38 cellular contexts compared by ENCODE assay signal in the genomic region with DNA sequence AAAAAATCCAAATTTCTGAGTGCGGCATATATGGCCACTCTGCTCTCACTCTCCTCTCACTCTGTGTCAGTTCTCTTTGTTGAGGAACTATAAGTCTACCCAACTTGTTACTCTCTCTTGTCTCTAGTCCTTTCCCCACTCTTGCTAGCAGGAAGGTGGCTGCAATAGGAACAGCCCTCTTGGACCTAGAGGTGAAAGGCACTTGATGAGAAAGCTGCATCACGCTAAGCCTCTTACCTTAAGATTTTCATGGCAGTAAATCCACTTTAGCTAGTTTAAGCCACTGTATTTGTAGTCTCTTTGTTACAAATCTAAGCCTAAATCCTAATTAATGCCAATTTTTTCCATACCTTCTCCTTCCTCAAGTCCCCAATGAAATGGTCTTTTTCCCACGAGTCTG.
"Had no signal": no experiment of that assay in that cellular context is flagged by ENCODE, and none has a peak within 500 bp of the region (broad histone marks: within the 10 kb centered on the region; RNA-seq: fewer than 3 reads in every experiment).

No MANE protein-coding gene starts in this region.

- DNase-seq: activated CD4-positive, alpha-beta memory T cell treated with anti-CD3 and anti-CD28 coated beads, Interleukin-2, amount 10 ng/mL, durations not matched to agents 7 days and 5 days; activated CD4-positive, alpha-beta T cell treated with anti-CD3 and anti-CD28 coated beads for 1 hour; activated CD4-positive, alpha-beta T cell treated with anti-CD3 and anti-CD28 coated beads for 36 hours; activated CD4-positive, alpha-beta T cell treated with anti-CD3 and anti-CD28 coated beads for 48 hours; activated CD4-positive, alpha-beta T cell treated with anti-CD3 and anti-CD28 coated beads, Interleukin-2, amount 10 ng/mL, durations not matched to agents 7 days and 5 days; activated CD4-positive, alpha-beta T cell treated with anti-CD3 and anti-CD28 coated beads, Interleukin-2, amount 50 U/mL, for 48 hours; activated CD4-positive, CD25-positive, alpha-beta regulatory T cell; activated CD8-positive, alpha-beta memory T cell treated with anti-CD3 and anti-CD28 coated beads for 24 hours; activated CD8-positive, alpha-beta memory T cell treated with anti-CD3 and anti-CD28 coated beads, Interleukin-2, amount 10 ng/mL, durations not matched to agents 7 days and 5 days; activated CD8-positive, alpha-beta memory T cell treated with anti-CD3 and anti-CD28 coated beads, Interleukin-2, amount 50 U/mL, for 48 hours; activated CD8-positive, alpha-beta T cell treated with anti-CD3 and anti-CD28 coated beads, Interleukin-2, amount 10 ng/mL, durations not matched to agents 7 days and 5 days; activated effector memory CD4-positive, alpha-beta T cell treated with Interleukin-2 at 50 U/mL for 16 hours; activated gamma-delta T cell; activated naive CD4-positive, alpha-beta T cell treated with anti-CD3 and anti-CD28 coated beads, Interleukin-2, amount 10 ng/mL, durations not matched to agents 7 days and 5 days; activated naive CD4-positive, alpha-beta T cell treated with Interleukin-2 at 50 U/mL for 16 hours; activated naive CD8-positive, alpha-beta T cell treated with anti-CD3 and anti-CD28 coated beads, Interleukin-2, amount 10 ng/mL, durations not matched to agents 7 days and 5 days; activated naive CD8-positive, alpha-beta T cell treated with anti-CD3 and anti-CD28 coated beads, Interleukin-2, amount 50 U/mL, for 24 hours; activated T-cell treated with anti-CD3 and anti-CD28 coated beads, Interleukin-2, amount 50 U/mL, for 24 hours; activated T-cell treated with anti-CD3 and anti-CD28 coated beads, Interleukin-2, amount 50 U/mL, for 48 hours; amygdala; anterior cingulate cortex; caudate nucleus; cerebellar nuclear complex; T-helper 1 cell; T-helper 2 cell; T-helper 9 cell had no signal

- H3K27me3 Mint-ChIP-seq: activated CD4-positive, alpha-beta memory T cell treated with anti-CD3 and anti-CD28 coated beads, Interleukin-2, amount 10 ng/mL, durations not matched to agents 7 days and 5 days; activated CD4-positive, alpha-beta T cell treated with anti-CD3 and anti-CD28 coated beads for 36 hours; activated CD4-positive, alpha-beta T cell treated with anti-CD3 and anti-CD28 coated beads, Interleukin-2, amount 10 ng/mL, durations not matched to agents 7 days and 5 days; activated CD8-positive, alpha-beta memory T cell treated with anti-CD3 and anti-CD28 coated beads, Interleukin-2, amount 10 ng/mL, durations not matched to agents 7 days and 5 days; activated naive CD4-positive, alpha-beta T cell treated with anti-CD3 and anti-CD28 coated beads, Interleukin-2, amount 10 ng/mL, durations not matched to agents 7 days and 5 days; activated naive CD8-positive, alpha-beta T cell treated with anti-CD3 and anti-CD28 coated beads, Interleukin-2, amount 10 ng/mL, durations not matched to agents 7 days and 5 days; activated naive CD8-positive, alpha-beta T cell treated with anti-CD3 and anti-CD28 coated beads, Interleukin-2, amount 50 U/mL, for 24 hours; activated T-cell treated with anti-CD3 and anti-CD28 coated beads, Interleukin-2, amount 50 U/mL, for 24 hours; brain; central memory CD8-positive, alpha-beta T cell had no signal

- H3K4me3 Mint-ChIP-seq: activated CD4-positive, alpha-beta memory T cell treated with anti-CD3 and anti-CD28 coated beads, Interleukin-2, amount 10 ng/mL, durations not matched to agents 7 days and 5 days; activated CD4-positive, alpha-beta T cell treated with anti-CD3 and anti-CD28 coated beads for 36 hours; activated CD4-positive, alpha-beta T cell treated with anti-CD3 and anti-CD28 coated beads, Interleukin-2, amount 10 ng/mL, durations not matched to agents 7 days and 5 days; activated CD8-positive, alpha-beta memory T cell treated with anti-CD3 and anti-CD28 coated beads, Interleukin-2, amount 10 ng/mL, durations not matched to agents 7 days and 5 days; activated CD8-positive, alpha-beta T cell treated with anti-CD3 and anti-CD28 coated beads, Interleukin-2, amount 10 ng/mL, durations not matched to agents 7 days and 5 days; activated naive CD4-positive, alpha-beta T cell treated with anti-CD3 and anti-CD28 coated beads, Interleukin-2, amount 10 ng/mL, durations not matched to agents 7 days and 5 days; activated naive CD4-positive, alpha-beta T cell treated with anti-CD3 and anti-CD28 coated beads, Interleukin-2, amount 50 U/mL, for 24 hours; activated naive CD8-positive, alpha-beta T cell; activated naive CD8-positive, alpha-beta T cell treated with anti-CD3 and anti-CD28 coated beads, Interleukin-2, amount 10 ng/mL, durations not matched to agents 7 days and 5 days; activated naive CD8-positive, alpha-beta T cell treated with anti-CD3 and anti-CD28 coated beads, Interleukin-2, amount 50 U/mL, for 24 hours; activated T-cell treated with anti-CD3 and anti-CD28 coated beads, Interleukin-2, amount 50 U/mL, for 24 hours; brain; central memory CD8-positive, alpha-beta T cell; T-helper 1 cell treated with Interleukin-12 subunit alpha and Interleukin-12 subunit beta and Interleukin-4 antibody, amounts not matched to agents 30 μg/mL and 1 μg/mL, for 36 hours; T-helper 2 cell treated with Interferon-gamma antibody and Interleukin-4, amounts not matched to agents 5 μg/mL and 100 μg/mL, for 36 hours; WTC11 had no signal

- H3K27ac Mint-ChIP-seq: activated CD4-positive, alpha-beta memory T cell treated with anti-CD3 and anti-CD28 coated beads, Interleukin-2, amount 10 ng/mL, durations not matched to agents 7 days and 5 days; activated CD4-positive, alpha-beta T cell treated with anti-CD3 and anti-CD28 coated beads for 36 hours; activated CD4-positive, alpha-beta T cell treated with anti-CD3 and anti-CD28 coated beads, Interleukin-2, amount 10 ng/mL, durations not matched to agents 7 days and 5 days; activated CD8-positive, alpha-beta memory T cell treated with anti-CD3 and anti-CD28 coated beads, Interleukin-2, amount 10 ng/mL, durations not matched to agents 7 days and 5 days; activated CD8-positive, alpha-beta T cell treated with anti-CD3 and anti-CD28 coated beads, Interleukin-2, amount 10 ng/mL, durations not matched to agents 7 days and 5 days; activated naive CD4-positive, alpha-beta T cell treated with anti-CD3 and anti-CD28 coated beads, Interleukin-2, amount 10 ng/mL, durations not matched to agents 7 days and 5 days; activated naive CD4-positive, alpha-beta T cell treated with anti-CD3 and anti-CD28 coated beads, Interleukin-2, amount 50 U/mL, for 24 hours; activated naive CD8-positive, alpha-beta T cell; activated naive CD8-positive, alpha-beta T cell treated with anti-CD3 and anti-CD28 coated beads, Interleukin-2, amount 10 ng/mL, durations not matched to agents 7 days and 5 days; activated naive CD8-positive, alpha-beta T cell treated with anti-CD3 and anti-CD28 coated beads, Interleukin-2, amount 50 U/mL, for 24 hours; activated T-cell treated with anti-CD3 and anti-CD28 coated beads, Interleukin-2, amount 50 U/mL, for 24 hours; activated T-helper 2 cell treated with anti-CD3 and anti-CD28 coated beads, Interferon-gamma antibody, Interleukin-2, Interleukin-4, amounts not matched to agents 10 μg/mL and 5 μg/mL and 100 μg/mL, durations not matched to agents 14 hours and 24 hours and 36 hours; brain; T-helper 1 cell treated with Interleukin-12 subunit alpha and Interleukin-12 subunit beta and Interleukin-4 antibody, amounts not matched to agents 30 μg/mL and 1 μg/mL, for 36 hours; T-helper 2 cell treated with Interferon-gamma antibody and Interleukin-4, amounts not matched to agents 5 μg/mL and 100 μg/mL, for 36 hours; WTC11 had no signal

- ATAC-seq: activated CD4-positive, alpha-beta T cell treated with anti-CD3 and anti-CD28 coated beads for 36 hours; activated CD4-positive, CD25-positive, alpha-beta regulatory T cell treated with anti-CD3 and anti-CD28 coated beads, Interleukin-2, amount 50 U/mL, for 24 hours; activated CD8-positive, alpha-beta memory T cell treated with anti-CD3 and anti-CD28 coated beads, Interleukin-2, amount 10 ng/mL, durations not matched to agents 7 days and 5 days; activated CD8-positive, alpha-beta T cell treated with anti-CD3 and anti-CD28 coated beads, Interleukin-2, amount 10 ng/mL, durations not matched to agents 7 days and 5 days; activated naive CD8-positive, alpha-beta T cell treated with anti-CD3 and anti-CD28 coated beads, Interleukin-2, amount 50 U/mL, for 24 hours; WTC11 had no signal

- H3K9me3 ChIP-seq: ascending aorta had no signal

- H3K9me3 Mint-ChIP-seq: activated CD4-positive, alpha-beta memory T cell treated with anti-CD3 and anti-CD28 coated beads, Interleukin-2, amount 10 ng/mL, durations not matched to agents 7 days and 5 days; activated CD4-positive, alpha-beta T cell treated with anti-CD3 and anti-CD28 coated beads, Interleukin-2, amount 10 ng/mL, durations not matched to agents 7 days and 5 days; activated naive CD8-positive, alpha-beta T cell treated with anti-CD3 and anti-CD28 coated beads, Interleukin-2, amount 10 ng/mL, durations not matched to agents 7 days and 5 days; activated naive CD8-positive, alpha-beta T cell treated with anti-CD3 and anti-CD28 coated beads, Interleukin-2, amount 50 U/mL, for 24 hours; activated T-cell treated with anti-CD3 and anti-CD28 coated beads, Interleukin-2, amount 50 U/mL, for 24 hours; activated T-helper 2 cell treated with anti-CD3 and anti-CD28 coated beads, Interferon-gamma antibody, Interleukin-2, Interleukin-4, amounts not matched to agents 10 μg/mL and 5 μg/mL and 100 μg/mL, durations not matched to agents 14 hours and 24 hours and 36 hours; brain; T-helper 1 cell treated with Interleukin-12 subunit alpha and Interleukin-12 subunit beta and Interleukin-4 antibody, amounts not matched to agents 30 μg/mL and 1 μg/mL, for 36 hours; T-helper 2 cell treated with Interferon-gamma antibody and Interleukin-4, amounts not matched to agents 5 μg/mL and 100 μg/mL, for 36 hours; WTC11 had no signal

- H3K27me3 ChIP-seq: ascending aorta, cardiac muscle cell had no signal

- H3K27ac ChIP-seq: ascending aorta, cardiac muscle cell, VCaP had no signal

- H3K4me3 ChIP-seq: ascending aorta, cardiac muscle cell had no signal

- H3K36me3 ChIP-seq: ascending aorta, cardiac muscle cell had no signal

- H3K4me1 Mint-ChIP-seq: activated CD4-positive, alpha-beta memory T cell treated with anti-CD3 and anti-CD28 coated beads, Interleukin-2, amount 10 ng/mL, durations not matched to agents 7 days and 5 days; activated CD4-positive, alpha-beta T cell treated with anti-CD3 and anti-CD28 coated beads for 36 hours; activated CD4-positive, alpha-beta T cell treated with anti-CD3 and anti-CD28 coated beads, Interleukin-2, amount 10 ng/mL, durations not matched to agents 7 days and 5 days; activated CD8-positive, alpha-beta memory T cell treated with anti-CD3 and anti-CD28 coated beads, Interleukin-2, amount 10 ng/mL, durations not matched to agents 7 days and 5 days; activated naive CD4-positive, alpha-beta T cell treated with anti-CD3 and anti-CD28 coated beads, Interleukin-2, amount 10 ng/mL, durations not matched to agents 7 days and 5 days; activated naive CD4-positive, alpha-beta T cell treated with anti-CD3 and anti-CD28 coated beads, Interleukin-2, amount 50 U/mL, for 24 hours; activated naive CD8-positive, alpha-beta T cell treated with anti-CD3 and anti-CD28 coated beads, Interleukin-2, amount 10 ng/mL, durations not matched to agents 7 days and 5 days; activated naive CD8-positive, alpha-beta T cell treated with anti-CD3 and anti-CD28 coated beads, Interleukin-2, amount 50 U/mL, for 24 hours; brain; central memory CD8-positive, alpha-beta T cell; WTC11 had no signal

- H3K36me3 Mint-ChIP-seq: activated CD8-positive, alpha-beta memory T cell treated with anti-CD3 and anti-CD28 coated beads, Interleukin-2, amount 10 ng/mL, durations not matched to agents 7 days and 5 days; activated naive CD4-positive, alpha-beta T cell treated with anti-CD3 and anti-CD28 coated beads, Interleukin-2, amount 10 ng/mL, durations not matched to agents 7 days and 5 days; activated naive CD4-positive, alpha-beta T cell treated with anti-CD3 and anti-CD28 coated beads, Interleukin-2, amount 50 U/mL, for 24 hours; activated naive CD8-positive, alpha-beta T cell; activated naive CD8-positive, alpha-beta T cell treated with anti-CD3 and anti-CD28 coated beads, Interleukin-2, amount 10 ng/mL, durations not matched to agents 7 days and 5 days; brain; WTC11 had no signal
